In the genomic region with DNA sequence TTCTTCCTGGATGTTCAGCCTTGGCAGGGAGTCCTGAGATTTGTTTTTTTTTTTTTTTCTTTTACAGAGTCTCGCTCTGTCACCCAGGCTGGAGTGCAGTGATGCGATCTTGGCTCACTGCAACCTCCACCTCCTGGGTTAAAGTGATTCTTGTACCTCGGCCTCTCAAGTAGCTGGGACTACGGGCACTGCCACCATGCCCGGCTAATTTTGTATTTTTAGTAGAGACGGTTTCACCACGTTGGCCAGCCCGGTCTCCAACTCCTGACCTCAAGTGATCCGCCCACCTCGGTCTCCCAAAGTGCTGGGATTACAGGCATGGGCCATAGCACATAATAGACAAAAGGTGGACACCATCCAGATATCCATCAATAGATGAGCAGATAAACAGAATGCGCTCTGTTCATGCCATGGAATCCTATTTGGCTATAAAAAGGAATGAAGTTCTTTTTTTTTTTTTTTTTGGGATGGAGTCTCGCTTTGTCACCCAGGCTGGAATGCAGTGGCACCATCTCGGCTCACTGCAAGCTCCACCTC, we compare ENCODE assay signal across 5 cellular contexts. TPM values are rescaled to one million over a fixed set of nuclear protein-coding genes. Genes with fewer than 3 reads are reported as not detected.
"Had no signal": no experiment of that assay in that cellular context is flagged by ENCODE, and none has a peak within 500 bp of the region (broad histone marks: within the 10 kb centered on the region; RNA-seq: fewer than 3 reads in every experiment).

No MANE protein-coding gene starts in this region.

RNA-seq across cellular contexts. Expression of a gene that starts 10.3 kb away (rescaled TPM):
- total RNA-seq: ascending aorta, colonic mucosa, fibroblast of villous mesenchyme, sigmoid colon, SJSA1 had no signal
